In genomic region chr3:179563298-179563934, GRCh38 we compare ENCODE assay signal across 8 cellular contexts. TPM values are rescaled to one million over a fixed set of nuclear protein-coding genes. Genes with fewer than 3 reads are reported as not detected.
A peak's percentile ranks its signal among the peaks of the same experiment; 100 is the strongest.
DNase-seq lines count a peak whose midpoint lies in the region; ATAC-seq and TF ChIP-seq lines count a peak whose summit lies in the region.

No MANE protein-coding gene starts in this region.

- peak overlapping the region; percentile 88 for H3K27ac Mint-ChIP-seq in activated naive CD4-positive, alpha-beta T cell treated with anti-CD3 and anti-CD28 coated beads for 36 hours
- peak overlapping the region; percentile 91 for H3K27ac Mint-ChIP-seq in osteocyte (ENCODE audit: unreplicated experiment)

- H3K9me3 Mint-ChIP-seq in activated naive CD4-positive, alpha-beta T cell treated with anti-CD3 and anti-CD28 coated beads for 36 hours = no peaks in the 10 kb centered on the region
- no peaks in the 10 kb centered on the region for H3K9me3 Mint-ChIP-seq in osteocyte (ENCODE audit: unreplicated experiment)

- H3K36me3 ChIP-seq in ES-I3 (ENCODE audit: insufficient read depth, low read length) (no peaks in the 10 kb centered on the region), thyroid gland (no peaks in the 10 kb centered on the region)

- peak; percentile 42 for ATAC-seq in GM21786 (IDR thresholded peaks at IDR 0.05; ENCODE audit: unreplicated experiment)

- H3K27me3 ChIP-seq in thyroid gland = no peaks in the 10 kb centered on the region

- DNase-seq in KBM-7 (peak; percentile 80), SK-MEL-5 (ENCODE audit: low read depth, low spot score) (peak; percentile 62), globus pallidus (ENCODE audit: low spot score) (peak; percentile 24), osteocyte (ENCODE audit: extremely low spot score, unreplicated experiment) (peak; percentile 89), thyroid gland (peak; percentile 68 to 75)
- peak; percentile 81 for DNase-seq in activated naive CD4-positive, alpha-beta T cell treated with anti-CD3 and anti-CD28 coated beads for 36 hours

- in situ Hi-C loops in KBM-7 (cut with MboI; ENCODE audit: low pct_unique_long_range_greater_than_20kb, low sequenced_read_pairs) (loop anchor here (25.0 kb wide), 1 partner anchor 226 kb away; the partner anchor contains the start of gene MFN1), SK-MEL-5 (cut with HindIII; ENCODE audit: low pct_unique_long_range_greater_than_20kb, low sequenced_read_pairs) (no loop called here)

- 1 to 2% methylated on average over 14 to 23 of the region's 39 CpGs for WGBS in thyroid gland, 2 donors

- intact Hi-C loops in activated naive CD4-positive, alpha-beta T cell treated with anti-CD3 and anti-CD28 coated beads for 36 hours (cut with micrococcal nuclease) = loop anchor here (2.0 kb wide), 1 partner anchor 89 kb away; the partner anchor contains the start of gene USP13
- intact Hi-C loops in thyroid gland (cut with DNase I) = no loop called here

- TF ChIP-seq CTCF in osteocyte (IDR thresholded peaks at IDR 0.05) = peak; percentile 54
- peak in 5 of 6 experiments; percentile 51 to 70 (median 59) for TF ChIP-seq CTCF in thyroid gland (IDR thresholded peaks at IDR 0.05)

- H3K9me3 ChIP-seq in ES-I3 (ENCODE audit: control insufficient read depth, insufficient read depth, low read length) (no peaks in the 10 kb centered on the region), thyroid gland (no peaks in the 10 kb centered on the region)

- H3K9ac ChIP-seq in ES-I3 (ENCODE audit: low read depth, low read length) = peak overlapping the region; percentile 88

- peak overlapping the region; percentile 97 for H3K4me3 Mint-ChIP-seq in activated naive CD4-positive, alpha-beta T cell treated with anti-CD3 and anti-CD28 coated beads for 36 hours
- peak overlapping the region; percentile 97 for H3K4me3 Mint-ChIP-seq in osteocyte (ENCODE audit: unreplicated experiment)

- CTCF ChIA-PET in activated naive CD4-positive, alpha-beta T cell treated with anti-CD3 and anti-CD28 coated beads for 36 hours (lab: Charles Lee) = interaction anchor here (0.8 kb wide), 1 partner anchor 242 kb away, joined by 3 read pairs; no protein-coding TSS in a partner anchor

- H3K4me3 ChIP-seq in thyroid gland (replicated peaks in 1 of 3) = peak overlapping the region; percentile 63 to 84 (median 74)

- peaks cover 6% of the 10 kb centered on the region for H3K36me3 Mint-ChIP-seq in activated naive CD4-positive, alpha-beta T cell treated with anti-CD3 and anti-CD28 coated beads for 36 hours (ENCODE audit: low read depth)
- no peaks in the 10 kb centered on the region for H3K36me3 Mint-ChIP-seq in osteocyte (ENCODE audit: unreplicated experiment)

- no peak for TF ChIP-seq POLR2A in thyroid gland (IDR thresholded peaks at IDR 0.05)

- peaks cover 2% of the 10 kb centered on the region for H3K27me3 Mint-ChIP-seq in activated naive CD4-positive, alpha-beta T cell treated with anti-CD3 and anti-CD28 coated beads for 36 hours (ENCODE audit: low read depth)
- H3K27me3 Mint-ChIP-seq in osteocyte (ENCODE audit: unreplicated experiment) = peaks cover 5% of the 10 kb centered on the region

- peaks cover 30% of the 10 kb centered on the region for H3K4me1 Mint-ChIP-seq in activated naive CD4-positive, alpha-beta T cell treated with anti-CD3 and anti-CD28 coated beads for 36 hours (ENCODE audit: low read depth)
- peaks cover 18% of the 10 kb centered on the region for H3K4me1 Mint-ChIP-seq in osteocyte (ENCODE audit: unreplicated experiment)

- no peaks in the 10 kb centered on the region; the same call in 1 of the 2 replicates for H3K4me1 ChIP-seq in ES-I3 (ENCODE audit: insufficient read depth, low read length)
- peaks cover 6 to 8% of the 10 kb centered on the region in 2 donors for H3K4me1 ChIP-seq in thyroid gland

- H3K27ac ChIP-seq in thyroid gland = peak overlapping the region; percentile 28 to 78 (median 57)

RNA-seq across cellular contexts. Expression of gene ACTL6A, which starts 0.7 kb away (rescaled TPM):
- 84.5 and 90.1 TPM in 2 replicates for total RNA-seq in SK-MEL-5 (2014; rRNA removed; shearing (Covaris generic))
- polyA plus RNA-seq in SK-MEL-5 (2015; cell fraction: cytosol; rRNA removed) = 86.9 and 130 TPM in 2 replicates
- polyA plus RNA-seq in SK-MEL-5 (2015; cell fraction: nucleus; rRNA removed) = 212 and 249 TPM in 2 replicates
- 10 to 100 TPM; 89.2 to 90.0 TPM for total RNA-seq in activated naive CD4-positive, alpha-beta T cell treated with anti-CD3 and anti-CD28 coated beads for 36 hours
- total RNA-seq in osteocyte (46.5 and 49.8 TPM in 2 replicates), thyroid gland (10 to 100 TPM; 40.8 to 72.2 (median 49.8) TPM)

RNA-seq across cellular contexts. Expression of gene MRPL47, which starts 41.0 kb away (rescaled TPM):
- total RNA-seq in SK-MEL-5 (2014; rRNA removed; shearing (Covaris generic)) = 61.5 and 65.0 TPM in 2 replicates
- polyA plus RNA-seq in SK-MEL-5 (2015; cell fraction: cytosol; rRNA removed) = 45.6 TPM in 2 replicates
- 24.1 and 27.0 TPM in 2 replicates for polyA plus RNA-seq in SK-MEL-5 (2015; cell fraction: nucleus; rRNA removed)
- 10 to 100 TPM; 48.8 to 50.4 TPM for total RNA-seq in activated naive CD4-positive, alpha-beta T cell treated with anti-CD3 and anti-CD28 coated beads for 36 hours
- total RNA-seq in osteocyte (32.1 and 32.8 TPM in 2 replicates), thyroid gland (10 to 100 TPM; 26.1 to 39.1 (median 32.1) TPM)

RNA-seq across cellular contexts. Expression of gene NDUFB5, which starts 41.2 kb away (rescaled TPM):
- total RNA-seq in SK-MEL-5 (2014; rRNA removed; shearing (Covaris generic)) = 359 and 373 TPM in 2 replicates
- 119 and 137 TPM in 2 replicates for polyA plus RNA-seq in SK-MEL-5 (2015; cell fraction: cytosol; rRNA removed)
- polyA plus RNA-seq in SK-MEL-5 (2015; cell fraction: nucleus; rRNA removed) = 124 and 163 TPM in 2 replicates
- total RNA-seq in activated naive CD4-positive, alpha-beta T cell treated with anti-CD3 and anti-CD28 coated beads for 36 hours = 100 to 1,000 TPM; 148 to 151 TPM
- total RNA-seq in osteocyte (74.7 and 87.0 TPM in 2 replicates), thyroid gland (100 to 1,000 TPM; 111 to 149 (median 122) TPM)

Comparison
In these comparisons a context has a peak if more than half of its experiments do, and no peak if none do; other contexts are left out.
1. Peak in every context shown above with its lines: DNase-seq, ATAC-seq, H3K4me3 ChIP-seq and H3K27ac ChIP-seq.
2. DNase-seq: peak in every context shown above with its lines; median percentile 89 in osteocyte; 81 in activated naive CD4-positive, alpha-beta T cell treated with anti-CD3 and anti-CD28 coated beads for 36 hours; 80 in KBM-7; 72 in thyroid gland; 62 in SK-MEL-5; 24 in globus pallidus.